Comparison of ENCODE assay signal across 1 cellular context in genomic region chr22:39230261-39231196, GRCh38.
TF ChIP-seq lines count a peak whose summit lies in the region.

No MANE protein-coding gene starts in this region.

TF ChIP-seq in HepG2, 621 proteins besides CTCF, POLR2A, EP300 and RAD21 (continued from another document):
- TF ChIP-seq ZNF710 (CRISPR knock-in tag; IDR thresholded peaks at IDR 0.05; ENCODE audit: borderline replicate concordance) (peak; percentile 75), ZNF639 (CRISPR knock-in tag; conservative IDR thresholded peaks at IDR 0.05) (peak; percentile 64; the same call in 1 of the 2 replicates), ZNF570 (CRISPR knock-in tag; IDR thresholded peaks at IDR 0.05; ENCODE audit: borderline replicate concordance) (no peak), ZNF770 (CRISPR knock-in tag; IDR thresholded peaks at IDR 0.05) (peak; percentile 48; the same call in 1 of the 2 replicates), REPIN1 (CRISPR knock-in tag; IDR thresholded peaks at IDR 0.05; ENCODE audit: borderline replicate concordance, low read depth) (peak; percentile 64; the same call in 1 of the 2 replicates), TRIM24 (CRISPR knock-in tag; IDR thresholded peaks at IDR 0.05) (0 out of 2 replicates have a peak, but pooled peaks have one; percentile 35), SOX5 (CRISPR knock-in tag; IDR thresholded peaks at IDR 0.05; ENCODE audit: borderline replicate concordance) (peak; percentile 99), ZNF691 (CRISPR knock-in tag; IDR thresholded peaks at IDR 0.05; ENCODE audit: borderline replicate concordance, low read depth) (peak; percentile 75; the same call in 1 of the 2 replicates), HNF4A (CRISPR knock-in tag; IDR thresholded peaks at IDR 0.05) (peak; percentile 88), CERS6 (CRISPR knock-in tag; IDR thresholded peaks at IDR 0.05) (no peak), ZKSCAN5 (CRISPR knock-in tag; IDR thresholded peaks at IDR 0.05) (no peak), TBL1XR1 (IDR thresholded peaks at IDR 0.05; ENCODE audit: borderline replicate concordance, low read length, partially characterized antibody) (peak; percentile 98), ZNF343 (CRISPR knock-in tag; IDR thresholded peaks at IDR 0.05) (0 out of 2 replicates have a peak, but pooled peaks have one; percentile 76), ARNTL (CRISPR knock-in tag; IDR thresholded peaks at IDR 0.05) (peak; percentile 93), ARHGAP35 (CRISPR knock-in tag; IDR thresholded peaks at IDR 0.05; ENCODE audit: borderline replicate concordance) (0 out of 2 replicates have a peak, but pooled peaks have one; percentile 37), HES4 (CRISPR knock-in tag; IDR thresholded peaks at IDR 0.05; ENCODE audit: borderline replicate concordance) (peak; percentile 30; the same call in 1 of the 2 replicates), TCF7L2 (IDR thresholded peaks at IDR 0.05; ENCODE audit: low read depth, low read length) (no peak), ZNF205 (CRISPR knock-in tag; IDR thresholded peaks at IDR 0.05) (peak; percentile 86), SALL1 (CRISPR knock-in tag; IDR thresholded peaks at IDR 0.05) (peak; percentile 94), ZNF33A (CRISPR knock-in tag; IDR thresholded peaks at IDR 0.05; ENCODE audit: borderline replicate concordance) (no peak), BORCS8-MEF2B (CRISPR knock-in tag; IDR thresholded peaks at IDR 0.05) (0 out of 2 replicates have a peak, but pooled peaks have one; percentile 48), HMG20B (CRISPR knock-in tag; conservative IDR thresholded peaks at IDR 0.05) (0 out of 2 replicates have a peak, but pooled peaks have one; percentile 56), GATA4 (IDR thresholded peaks at IDR 0.05; ENCODE audit: borderline replicate concordance, low read depth) (no peak), HINFP (CRISPR knock-in tag; IDR thresholded peaks at IDR 0.05; ENCODE audit: low read depth) (peak; percentile 28; the same call in 1 of the 2 replicates), ELF4 (CRISPR knock-in tag; IDR thresholded peaks at IDR 0.05; ENCODE audit: borderline replicate concordance) (peak; percentile 86), SOX6 (IDR thresholded peaks at IDR 0.05) (no peak), SOX6 (CRISPR knock-in tag; IDR thresholded peaks at IDR 0.05) (peak; percentile 100), MYNN (CRISPR knock-in tag; IDR thresholded peaks at IDR 0.05; ENCODE audit: low read depth) (no peak), POGZ (CRISPR knock-in tag; IDR thresholded peaks at IDR 0.05) (peak; percentile 58; the same call in 1 of the 2 replicates), ZNF576 (CRISPR knock-in tag; IDR thresholded peaks at IDR 0.05) (no peak), KDM5B (CRISPR knock-in tag; IDR thresholded peaks at IDR 0.05; ENCODE audit: borderline replicate concordance) (peak; percentile 66; the same call in 1 of the 2 replicates), KLF11 (CRISPR knock-in tag; IDR thresholded peaks at IDR 0.05) (no peak), NFRKB (IDR thresholded peaks at IDR 0.05) (no peak)
